In the genomic region with DNA sequence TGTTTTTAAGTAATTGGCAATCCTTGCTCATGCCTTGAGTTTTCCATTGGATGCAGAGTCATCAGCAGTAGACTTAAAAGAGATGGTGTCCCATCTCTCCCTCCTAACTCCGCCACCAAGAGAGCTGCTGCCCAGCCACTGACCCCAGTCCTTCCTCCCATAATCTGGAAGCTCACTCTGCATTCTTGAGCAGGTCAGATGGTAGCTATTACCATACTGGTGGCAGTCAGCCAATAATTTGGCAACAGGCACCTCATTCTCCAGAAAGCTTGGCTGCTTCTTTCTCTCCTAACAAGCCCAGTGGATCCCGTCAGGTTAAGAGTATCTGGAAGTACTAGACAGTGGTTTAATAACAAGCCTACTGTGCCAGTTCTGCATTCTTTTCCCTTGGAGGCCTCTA, we compare ENCODE assay signal across 21 cellular contexts.
A peak's percentile ranks its signal among the peaks of the same experiment; 100 is the strongest.
DNase-seq lines count a peak whose midpoint lies in the region; ATAC-seq, FAIRE-seq and TF ChIP-seq lines count a peak whose summit lies in the region.
"Had no signal": no experiment of that assay in that cellular context is flagged by ENCODE, and none has a peak within 500 bp of the region (broad histone marks: within the 10 kb centered on the region; RNA-seq: fewer than 3 reads in every experiment).

No MANE protein-coding gene starts in this region.

- no peak overlapping the region for H3K4me3 ChIP-seq in small intestine (ENCODE audit: low read depth in 1 of 2, low read length in 2 of 2)
- H3K4me3 ChIP-seq in body of pancreas, result no peak overlapping the region

- H3K9me3 ChIP-seq in small intestine (ENCODE audit: control insufficient read depth, low read depth), result no peaks in the 10 kb centered on the region
- no peaks in the 10 kb centered on the region for H3K9me3 ChIP-seq in body of pancreas
- H3K9me3 ChIP-seq: Caco-2 had no signal

- intact Hi-C loops in body of pancreas (cut with DNase I), result no loop called here

- FAIRE-seq in small intestine (lab: Jason Lieb, UNC), result no peak
- FAIRE-seq: GM12891, H1, HepG2 had no signal

- H3K36me3 ChIP-seq in small intestine (ENCODE audit: control insufficient read depth in 2 of 2, insufficient read depth in 2 of 2, low read length in 2 of 2) (no peaks in the 10 kb centered on the region), body of pancreas (replicated peaks in 1 of 2; ENCODE audit: insufficient read depth in 1 of 2, low read depth in 2 of 2) (no peaks in the 10 kb centered on the region)

- no peaks in the 10 kb centered on the region for H3K27me3 ChIP-seq in small intestine (ENCODE audit: control insufficient read depth in 2 of 2, insufficient read depth in 2 of 2, low read length in 2 of 2)
- no peaks in the 10 kb centered on the region for H3K27me3 ChIP-seq in body of pancreas

- DNase-seq in NCI-H1105 treated with DMSO at 0.1 percent for 48 hours (lab: John Stamatoyannopoulos, UW) (peak; percentile 11), NCI-H1105 (lab: John Stamatoyannopoulos, UW) (no peak), Ammon's horn (ENCODE audit: low spot score) (peak; percentile 39), cerebellar cortex (ENCODE audit: low spot score) (peak; percentile 56), midbrain (lab: John Stamatoyannopoulos, UW) (peak; percentile 44), small intestine (no peak), body of pancreas (no peak)
- DNase-seq: 8988T; Caco-2; CD4-positive, alpha-beta T cell; DMS53; EL; KBM-7; NCI-H1436; NCI-H1930; OCI-M1; SIG-M5 had no signal

- no peak for TF ChIP-seq POLR2A in body of pancreas (IDR thresholded peaks at IDR 0.05)

- no peaks in the 10 kb centered on the region for H3K4me1 ChIP-seq in small intestine (ENCODE audit: control insufficient read depth in 2 of 2, insufficient read depth in 1 of 2, low read depth in 1 of 2, low read length in 1 of 2)
- no peaks in the 10 kb centered on the region for H3K4me1 ChIP-seq in body of pancreas
- H3K4me1 ChIP-seq: Caco-2 had no signal

- no peak overlapping the region for H3K27ac ChIP-seq in small intestine (ENCODE audit: low read depth in 1 of 2, low read length in 1 of 2)
- no peak overlapping the region for H3K27ac ChIP-seq in body of pancreas

- no peak for ATAC-seq in HG03025 (IDR thresholded peaks at IDR 0.05; ENCODE audit: low FRiP score, unreplicated experiment)
- no peak for ATAC-seq in body of pancreas
- ATAC-seq: HepG2 had no signal

- WGBS in small intestine, 3 donors, result 83 to 94% (median 85%) methylated on average over 2 of the region's 2 CpGs
- 60 to 65% methylated on average over 2 of the region's 2 CpGs for WGBS in body of pancreas, 2 donors

- no peak for TF ChIP-seq CTCF in body of pancreas (IDR thresholded peaks at IDR 0.05)

Comparison
In these comparisons a context has a peak if more than half of its experiments do, and no peak if none do; other contexts are left out.
1. DNase-seq: peak in NCI-H1105 treated with DMSO at 0.1 percent for 48 hours (single experiment), Ammon's horn (single experiment), cerebellar cortex (single experiment) and midbrain (single experiment); none in NCI-H1105 (single experiment), small intestine (single experiment) and body of pancreas (0 of 4).